ENCODE assay signal across 8 cellular contexts in genomic region chr17:18363021-18363941, GRCh38. TPM values are rescaled to one million over a fixed set of nuclear protein-coding genes. Genes with fewer than 3 reads are reported as not detected.
A peak's percentile ranks its signal among the peaks of the same experiment; 100 is the strongest.
DNase-seq lines count a peak whose midpoint lies in the region; ATAC-seq, FAIRE-seq and TF ChIP-seq lines count a peak whose summit lies in the region.

SHMT1 (minus strand) TSS chr17:18363550; CDS start chr17:18355981, 7,569 bp downstream.

- H3K9ac ChIP-seq in HUES64 (ENCODE audit: low read depth, low read length) (peak within 1 kb of the TSS; percentile 83), OCI-LY3 (ENCODE audit: low read length) (peak within 1 kb of the TSS; percentile 67), endothelial cell of umbilical vein (replicated peaks; ENCODE audit: extremely low read depth, insufficient read depth, low read length) (peak within 1 kb of the TSS; percentile 51)

- H3K27ac ChIP-seq in HUES64 (ENCODE audit: low read depth, low read length) (peak within 1 kb of the TSS; percentile 58), OCI-LY3 (ENCODE audit: low read length) (no peak within 1 kb of the TSS), endothelial cell of umbilical vein (ENCODE audit: insufficient read depth, low read depth, low read length) (no peak within 1 kb of the TSS)

- intact Hi-C loops in endothelial cell of umbilical vein (cut with micrococcal nuclease) = loop anchor here (1.0 kb wide), 1 partner anchor 49 kb away; the partner anchor contains the start of gene TOP3A

- 0 out of 2 replicates have a peak, but pooled peaks cover 4% of the 10 kb centered on the region for H3K4me1 ChIP-seq in HUES64 (ENCODE audit: insufficient read depth, low read length)
- no peaks in the 10 kb centered on the region for H3K4me1 ChIP-seq in OCI-LY3 (ENCODE audit: low read length)
- peaks cover 6% of the 10 kb centered on the region for H3K4me1 ChIP-seq in endothelial cell of umbilical vein (ENCODE audit: control insufficient read depth, extremely low read depth, insufficient read depth, low read length)

- CTCF ChIA-PET in endothelial cell of umbilical vein (lab: Charles Lee) = no interaction called here

- no peak for TF ChIP-seq CTCF in OCI-LY3 (IDR thresholded peaks at IDR 0.05; ENCODE audit: low read depth, low read length)
- no peak for TF ChIP-seq CTCF in endothelial cell of umbilical vein (IDR thresholded peaks at IDR 0.05; ENCODE audit: extremely low read depth in 1 of 2, insufficient read depth in 1 of 2, low read depth in 1 of 2, low read length in 2 of 2)

- peak; percentile 92 for ATAC-seq in GM21447 (IDR thresholded peaks at IDR 0.05; ENCODE audit: unreplicated experiment)

- TF ChIP-seq POLR2A in endothelial cell of umbilical vein (IDR thresholded peaks at IDR 0.05; ENCODE audit: low read depth, low read length) = peak; percentile 70

- H4K20me1 ChIP-seq in OCI-LY3 (ENCODE audit: insufficient read depth, low read length) (no peaks in the 10 kb centered on the region), endothelial cell of umbilical vein (replicated peaks; ENCODE audit: control insufficient read depth, extremely low read depth, insufficient read depth, low read length) (no peaks in the 10 kb centered on the region)

- BruUV-seq in endothelial cell of umbilical vein (replicated peaks; lab: Mats Ljungman, UMichigan) = no TSS peak

- H3K9me1 ChIP-seq in endothelial cell of umbilical vein (replicated peaks; ENCODE audit: control insufficient read depth, extremely low read depth, insufficient read depth, low read length) = no peaks in the 10 kb centered on the region

- H2AFZ ChIP-seq in OCI-LY3 (ENCODE audit: low read depth, low read length) = no peak within 1 kb of the TSS; the same call in 1 of the 2 replicates
- H2AFZ ChIP-seq in endothelial cell of umbilical vein (ENCODE audit: low read depth, low read length) = peak within 1 kb of the TSS; percentile 100

- peak within 1 kb of the TSS; percentile 80 for H3K4me3 ChIP-seq in HUES64 (ENCODE audit: low read length)
- peak within 1 kb of the TSS; percentile 86 for H3K4me3 ChIP-seq in OCI-LY3 (ENCODE audit: low read length)
- H3K4me3 ChIP-seq in endothelial cell of umbilical vein (replicated peaks in 1 of 3; ENCODE audit: insufficient read depth in 1 of 3, low read depth in 1 of 3, low read length in 3 of 3) = peak within 1 kb of the TSS; percentile 57 to 62 (median 59)

- H3K9me3 ChIP-seq in HUES64 (ENCODE audit: insufficient read depth, low read depth, low read length) = no peaks in the 10 kb centered on the region
- no peaks in the 10 kb centered on the region for H3K9me3 ChIP-seq in OCI-LY3 (ENCODE audit: insufficient read depth, low read length)
- no peaks in the 10 kb centered on the region for H3K9me3 ChIP-seq in endothelial cell of umbilical vein (replicated peaks; ENCODE audit: control insufficient read depth, insufficient read depth, low read length)

- no peaks in the 10 kb centered on the region for H3K27me3 ChIP-seq in HUES64 (ENCODE audit: insufficient read depth, low read length)
- no peaks in the 10 kb centered on the region for H3K27me3 ChIP-seq in OCI-LY3 (ENCODE audit: low read depth, low read length)
- H3K27me3 ChIP-seq in endothelial cell of umbilical vein (ENCODE audit: control insufficient read depth in 2 of 2, insufficient read depth in 2 of 2, low read length in 2 of 2) = no peaks in the 10 kb centered on the region

- dilution Hi-C loops in endothelial cell of umbilical vein (cut with MboI; ENCODE audit: extremely low pct_ligation_motif_present, low sequenced_read_pairs) = no loop called here

- FAIRE-seq in endothelial cell of umbilical vein (lab: Jason Lieb, UNC) = peak; percentile 86

- peak within 1 kb of the TSS; percentile 63 for H3K4me2 ChIP-seq in OCI-LY3 (ENCODE audit: low read length)
- H3K4me2 ChIP-seq in endothelial cell of umbilical vein (ENCODE audit: insufficient read depth, low read length) = peak within 1 kb of the TSS; percentile 88

- H3K79me2 ChIP-seq in OCI-LY3 (ENCODE audit: low read length) = no peaks in the 10 kb centered on the region
- peaks cover 8% of the 10 kb centered on the region for H3K79me2 ChIP-seq in endothelial cell of umbilical vein (ENCODE audit: control insufficient read depth, insufficient read depth, low read length)

- WGBS in HUES64 = under 1% methylated on average over 77 of the region's 78 CpGs

- DNase-seq in DMS 273 (lab: John Stamatoyannopoulos, UW; ENCODE audit: unreplicated experiment) (peak; percentile 96), activated T-cell treated with anti-CD3 and anti-CD28 coated beads for 1 hour (ENCODE audit: low read depth) (peak; percentile 87), endothelial cell of umbilical vein (ENCODE audit: low read depth, low spot score) (peak; percentile 90), middle frontal gyrus (ENCODE audit: extremely low spot score, low spot score) (peak; percentile 92)
- peak; percentile 78 to 81 for DNase-seq in stimulated activated CD8-positive, alpha-beta memory T cell treated with anti-CD3 and anti-CD28 coated beads, Interleukin-2, amount 100 ng/mL, for 1 hour (ENCODE audit: low read depth in 2 of 2)

- POLR2A ChIA-PET in endothelial cell of umbilical vein (lab: Charles Lee) = no interaction called here

- H3K36me3 ChIP-seq in HUES64 (ENCODE audit: insufficient read depth, low read length) = 0 out of 2 replicates have a peak, but pooled peaks cover 18% of the 10 kb centered on the region
- no peaks in the 10 kb centered on the region for H3K36me3 ChIP-seq in OCI-LY3 (replicated peaks; ENCODE audit: low read depth, low read length)
- no peaks in the 10 kb centered on the region for H3K36me3 ChIP-seq in endothelial cell of umbilical vein (ENCODE audit: control insufficient read depth in 2 of 2, extremely low read depth in 1 of 2, insufficient read depth in 2 of 2, low read length in 2 of 2)

TF ChIP-seq in endothelial cell of umbilical vein, 7 proteins besides CTCF, POLR2A, EP300 and RAD21:
- TF ChIP-seq POLR2AphosphoS5 (IDR thresholded peaks at IDR 0.05; ENCODE audit: insufficient read depth, low read depth, low read length) = peak; percentile 78
- TF ChIP-seq MYC (IDR thresholded peaks at IDR 0.05; ENCODE audit: low read depth, low read length) = no peak
- no peak for TF ChIP-seq GATA2 (IDR thresholded peaks at IDR 0.05; ENCODE audit: insufficient read depth, insufficient read length, low read depth, low read length)
- peak; percentile 70 for TF ChIP-seq MAX (IDR thresholded peaks at IDR 0.05; ENCODE audit: insufficient read depth, insufficient read length)
- no peak for TF ChIP-seq FOS (IDR thresholded peaks at IDR 0.05; ENCODE audit: borderline replicate concordance, insufficient read depth, low read length)
- no peak for TF ChIP-seq JUN (IDR thresholded peaks at IDR 0.05; ENCODE audit: borderline replicate concordance, insufficient read depth, insufficient read length, low read depth)
- TF ChIP-seq EZH2 (IDR thresholded peaks at IDR 0.05; ENCODE audit: borderline replicate concordance, low read depth, low read length, severe bottlenecking) = no peak

RNA-seq across cellular contexts. Expression of gene SHMT1, which starts in this region (rescaled TPM):
- polyA plus RNA-seq in HUES64 (2013, experiment 1 of 2) = 32.5 TPM
- polyA plus RNA-seq in HUES64 (2013, experiment 2 of 2) = 36.1 TPM
- 27.2 and 27.6 TPM in 2 replicates for total RNA-seq in endothelial cell of umbilical vein
- 14.2 and 18.9 TPM in 2 replicates for polyA plus RNA-seq in endothelial cell of umbilical vein
- polyA plus RNA-seq in endothelial cell of umbilical vein (2011; cell fraction: cytosol; rRNA removed) = 17.7 and 18.2 TPM in 2 replicates
- polyA plus RNA-seq in endothelial cell of umbilical vein (2011; cell fraction: nucleus; rRNA removed) = 23.8 and 24.6 TPM in 2 replicates
- 19.2 and 20.4 TPM in 2 replicates for polyA plus RNA-seq in endothelial cell of umbilical vein (2012)
- 17.7 and 21.1 TPM in 2 replicates for polyA minus RNA-seq in endothelial cell of umbilical vein
- 29.9 TPM for polyA minus RNA-seq in endothelial cell of umbilical vein (2011; cell fraction: cytosol; rRNA and poly(A)+ RNA removed)
- polyA minus RNA-seq in endothelial cell of umbilical vein (2011; cell fraction: nucleus; rRNA and poly(A)+ RNA removed) = 11.0 and 15.8 TPM in 2 replicates
